Comparison of ENCODE assay signal across 11 cellular contexts in the genomic region with DNA sequence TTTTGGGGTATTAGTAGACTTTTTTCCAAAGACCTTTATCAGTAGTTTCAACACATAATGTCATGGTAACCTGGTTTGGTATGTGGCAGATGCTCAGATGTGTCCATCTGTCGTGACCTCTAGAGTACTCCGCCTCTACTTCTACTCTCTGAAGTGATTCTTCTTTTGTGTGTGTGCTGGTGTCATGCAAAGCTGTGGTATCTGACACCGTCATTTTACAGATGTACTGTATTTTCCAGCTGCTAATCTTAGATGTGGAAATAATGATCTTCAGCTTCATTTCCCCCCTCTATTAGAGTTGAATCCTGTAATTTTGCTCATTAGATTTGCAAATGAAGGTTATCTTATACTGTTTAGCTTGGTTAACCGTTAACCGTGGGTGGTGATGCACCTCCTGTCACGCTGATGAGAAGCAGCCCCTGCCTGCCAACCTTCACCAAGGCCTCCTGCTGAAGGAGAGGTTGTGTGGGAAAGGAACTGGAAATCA.
A peak's percentile ranks its signal among the peaks of the same experiment; 100 is the strongest.
DNase-seq lines count a peak whose midpoint lies in the region; ATAC-seq and TF ChIP-seq lines count a peak whose summit lies in the region.
"Had no signal": no experiment of that assay in that cellular context is flagged by ENCODE, and none has a peak within 500 bp of the region (broad histone marks: within the 10 kb centered on the region; RNA-seq: fewer than 3 reads in every experiment).

No MANE protein-coding gene starts in this region.

- H3K27ac ChIP-seq in hepatocyte: no peak overlapping the region

- no peaks in the 10 kb centered on the region for H3K36me3 ChIP-seq in hepatocyte (replicated peaks; ENCODE audit: insufficient read depth, low read depth)

- no peaks in the 10 kb centered on the region for H4K20me1 ChIP-seq in hepatocyte (ENCODE audit: insufficient read depth, poor library complexity, severe bottlenecking)

- DNase-seq in GM12865 (ENCODE audit: low read depth) (peak; percentile 7), hepatocyte (ENCODE audit: low spot score) (no peak), RKO (ENCODE audit: low spot score) (no peak), MV-4-11 (lab: John Stamatoyannopoulos, UW) (no peak), DMS114 treated with DMSO at 0.1 percent for 48 hours (lab: John Stamatoyannopoulos, UW; ENCODE audit: unreplicated experiment) (no peak)
- no peak for DNase-seq in stimulated activated naive CD4-positive, alpha-beta T cell (lab: John Stamatoyannopoulos, UW)
- DNase-seq: activated CD8-positive, alpha-beta memory T cell treated with anti-CD3 and anti-CD28 coated beads for 24 hours; natural killer cell; NCI-H1694 had no signal

- no peaks in the 10 kb centered on the region for H3K9me3 ChIP-seq in hepatocyte (ENCODE audit: low read depth)

- WGBS in hepatocyte (ENCODE audit: low lambda C conversion rate, missing lambda C conversion rate): 34% methylated on average over 6 of the region's 6 CpGs

- ATAC-seq in GM19467 (IDR thresholded peaks at IDR 0.05; ENCODE audit: unreplicated experiment) (peak; percentile 67), HG03442 (IDR thresholded peaks at IDR 0.05; ENCODE audit: unreplicated experiment) (peak; percentile 72)
- ATAC-seq: natural killer cell had no signal

- peak overlapping the region; percentile 14 for H3K4me2 ChIP-seq in hepatocyte

- no peak overlapping the region for H2AFZ ChIP-seq in hepatocyte

- no peaks in the 10 kb centered on the region for H3K79me2 ChIP-seq in hepatocyte

- no peak for TF ChIP-seq CTCF in GM12865 (IDR thresholded peaks at IDR 0.05; ENCODE audit: insufficient read depth, low read depth, low read length, missing control alignments)
- no peak for TF ChIP-seq CTCF in hepatocyte (IDR thresholded peaks at IDR 0.05; ENCODE audit: poor library complexity)

- peaks cover 6% of the 10 kb centered on the region for H3K4me1 ChIP-seq in hepatocyte (ENCODE audit: insufficient read depth)

- H3K4me3 ChIP-seq in GM12865 (ENCODE audit: low read depth, low read length) (no peak overlapping the region), hepatocyte (no peak overlapping the region)

- no peaks in the 10 kb centered on the region for H3K27me3 ChIP-seq in hepatocyte

- H3K9me2 ChIP-seq in hepatocyte (replicated peaks; ENCODE audit: insufficient read depth): no peaks in the 10 kb centered on the region
